ENCODE assay signal across 1 cellular context in the genomic region with DNA sequence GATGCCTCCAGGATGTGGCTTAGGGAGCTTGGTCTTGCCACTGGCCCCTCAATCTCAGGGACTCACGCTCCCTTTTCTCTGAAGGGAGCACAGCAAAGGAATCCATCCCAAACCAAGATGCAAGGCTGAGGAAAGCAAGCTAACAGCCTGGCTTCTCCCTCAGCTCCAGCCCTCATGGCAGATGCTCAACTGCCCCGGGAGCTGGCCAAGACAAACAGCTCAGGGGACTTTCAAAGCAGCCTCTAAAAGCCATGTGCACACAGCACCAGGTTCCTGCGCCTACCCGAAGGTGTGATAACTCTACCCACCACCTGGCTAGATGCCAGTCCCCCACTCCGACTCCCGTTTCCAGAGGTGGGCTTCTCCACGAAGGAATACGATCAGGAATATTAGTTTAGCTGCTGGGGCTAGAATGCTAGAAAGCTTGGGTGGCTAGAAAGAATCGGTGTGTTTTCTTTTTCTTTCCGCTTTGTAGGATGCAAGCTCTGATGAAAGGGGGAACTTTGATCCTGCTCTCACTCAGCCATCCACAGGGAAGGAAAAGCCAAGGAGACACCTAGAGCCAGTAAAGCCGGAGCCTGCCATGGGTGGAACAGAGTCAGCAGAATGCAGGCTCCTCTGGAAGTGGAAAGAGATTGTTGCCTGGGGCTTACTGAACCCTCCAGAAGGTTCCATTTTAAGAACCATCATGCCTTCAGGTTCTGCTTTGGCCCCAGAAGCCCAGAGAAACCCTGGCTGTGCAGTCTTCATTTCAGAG.
TF ChIP-seq lines count a peak whose summit lies in the region.

No MANE protein-coding gene starts in this region.

TF ChIP-seq in HEK293, 187 proteins besides CTCF, POLR2A, EP300 and RAD21 (continued from another document):
- TF ChIP-seq, protein P1, sequence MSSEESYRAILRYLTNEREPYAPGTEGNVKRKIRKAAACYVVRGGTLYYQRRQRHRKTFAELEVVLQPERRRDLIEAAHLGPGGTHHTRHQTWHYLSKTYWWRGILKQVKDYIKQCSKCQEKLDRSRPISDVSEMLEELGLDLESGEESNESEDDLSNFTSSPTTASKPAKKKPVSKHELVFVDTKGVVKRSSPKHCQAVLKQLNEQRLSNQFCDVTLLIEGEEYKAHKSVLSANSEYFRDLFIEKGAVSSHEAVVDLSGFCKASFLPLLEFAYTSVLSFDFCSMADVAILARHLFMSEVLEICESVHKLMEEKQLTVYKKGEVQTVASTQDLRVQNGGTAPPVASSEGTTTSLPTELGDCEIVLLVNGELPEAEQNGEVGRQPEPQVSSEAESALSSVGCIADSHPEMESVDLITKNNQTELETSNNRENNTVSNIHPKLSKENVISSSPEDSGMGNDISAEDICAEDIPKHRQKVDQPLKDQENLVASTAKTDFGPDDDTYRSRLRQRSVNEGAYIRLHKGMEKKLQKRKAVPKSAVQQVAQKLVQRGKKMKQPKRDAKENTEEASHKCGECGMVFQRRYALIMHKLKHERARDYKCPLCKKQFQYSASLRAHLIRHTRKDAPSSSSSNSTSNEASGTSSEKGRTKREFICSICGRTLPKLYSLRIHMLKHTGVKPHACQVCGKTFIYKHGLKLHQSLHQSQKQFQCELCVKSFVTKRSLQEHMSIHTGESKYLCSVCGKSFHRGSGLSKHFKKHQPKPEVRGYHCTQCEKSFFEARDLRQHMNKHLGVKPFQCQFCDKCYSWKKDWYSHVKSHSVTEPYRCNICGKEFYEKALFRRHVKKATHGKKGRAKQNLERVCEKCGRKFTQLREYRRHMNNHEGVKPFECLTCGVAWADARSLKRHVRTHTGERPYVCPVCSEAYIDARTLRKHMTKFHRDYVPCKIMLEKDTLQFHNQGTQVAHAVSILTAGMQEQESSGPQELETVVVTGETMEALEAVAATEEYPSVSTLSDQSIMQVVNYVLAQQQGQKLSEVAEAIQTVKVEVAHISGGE (tag by site-specific recombination; conservative IDR thresholded peaks at IDR 0.05; ENCODE audit: low read depth), result 0 out of 2 replicates have a peak, but pooled peaks have one; percentile 44
- TF ChIP-seq HOXC10 (CRISPR knock-in tag; IDR thresholded peaks at IDR 0.05) (no peak), ZNF214 (tag by site-specific recombination; IDR thresholded peaks at IDR 0.05; ENCODE audit: borderline replicate concordance) (no peak), PRDM1 (tag by site-specific recombination; IDR thresholded peaks at IDR 0.05) (no peak)
